Comparison of ENCODE assay signal across 21 cellular contexts in the genomic region with DNA sequence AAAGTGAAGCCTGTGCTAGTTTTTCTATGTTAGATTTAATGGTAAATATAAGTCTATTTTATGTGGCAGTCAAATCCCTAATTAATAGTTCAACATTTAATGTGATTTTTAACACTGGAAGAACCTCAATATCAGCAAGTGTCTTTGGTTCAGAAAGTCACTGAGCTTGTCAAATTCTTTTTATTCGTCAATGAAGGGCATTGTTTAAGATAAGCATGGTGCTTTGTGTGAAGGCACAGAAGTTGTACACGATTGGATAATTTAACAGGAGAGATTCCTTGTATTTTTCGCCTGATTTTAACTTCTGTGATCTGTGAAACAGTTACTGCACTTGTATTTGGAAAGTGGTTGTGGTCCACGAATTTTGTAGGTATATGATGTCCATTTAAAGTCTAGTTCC.
"Had no signal": no experiment of that assay in that cellular context is flagged by ENCODE, and none has a peak within 500 bp of the region (broad histone marks: within the 10 kb centered on the region; RNA-seq: fewer than 3 reads in every experiment).

No MANE protein-coding gene starts in this region.

- H3K36me3 ChIP-seq: colonic mucosa had no signal

- ATAC-seq: effector memory CD8-positive, alpha-beta T cell; esophagus mucosa; gastroesophageal sphincter; left cardiac atrium; left lung; left ventricle myocardium superior; lower lobe of right lung had no signal

- H3K4me3 ChIP-seq: colonic mucosa, esophagus squamous epithelium, gastroesophageal sphincter, heart right ventricle, left lung, lower lobe of right lung had no signal

- DNase-seq: colonic mucosa; cortex of kidney; effector CD8-positive, alpha-beta T cell; effector memory CD8-positive, alpha-beta T cell; endodermal cell; erythroblast; esophagus squamous epithelium; foreskin fibroblast; glutamatergic neuron; head of caudate nucleus; heart right ventricle; hippocampal formation; left cardiac atrium; left lung; left ventricle myocardium superior; lower lobe of right lung; mesendoderm; midbrain had no signal

- H3K27me3 ChIP-seq: colonic mucosa, esophagus squamous epithelium, gastroesophageal sphincter, heart right ventricle, left lung had no signal

- H3K4me1 ChIP-seq: colonic mucosa, esophagus squamous epithelium, gastroesophageal sphincter, left lung, lower lobe of right lung had no signal

- H3K9me3 ChIP-seq: colonic mucosa, esophagus squamous epithelium, gastroesophageal sphincter, heart right ventricle, left lung, lower lobe of right lung had no signal

- H3K27ac ChIP-seq: colonic mucosa, epithelial cell of prostate, esophagus squamous epithelium, gastroesophageal sphincter, heart right ventricle, left lung, lower lobe of right lung had no signal
